9 cellular contexts compared by ENCODE assay signal in genomic region chr18:2223859-2224258, GRCh38.
DNase-seq lines count a peak whose midpoint lies in the region; ATAC-seq and TF ChIP-seq lines count a peak whose summit lies in the region.
"Had no signal": no experiment of that assay in that cellular context is flagged by ENCODE, and none has a peak within 500 bp of the region (broad histone marks: within the 10 kb centered on the region; RNA-seq: fewer than 3 reads in every experiment).

No MANE protein-coding gene starts in this region.

- H3K9me3 ChIP-seq in SU-DHL-6 (ENCODE audit: insufficient read depth, low read length) = no peaks in the 10 kb centered on the region
- H3K9me3 ChIP-seq in left ventricle myocardium inferior (replicated peaks) = no peaks in the 10 kb centered on the region
- no peaks in the 10 kb centered on the region for H3K9me3 ChIP-seq in testis

- H3K27me3 Mint-ChIP-seq in HFFc6 (ENCODE audit: insufficient read depth) = peaks cover under 1% of the 10 kb centered on the region; the same call in 1 of the 2 replicates

- ATAC-seq in HG03342 (IDR thresholded peaks at IDR 0.05; ENCODE audit: unreplicated experiment) (no peak), GM21515 (IDR thresholded peaks at IDR 0.05; ENCODE audit: unreplicated experiment) (no peak), GM18868 (IDR thresholded peaks at IDR 0.05; ENCODE audit: unreplicated experiment) (no peak)

- H4K20me1 ChIP-seq in SU-DHL-6 (ENCODE audit: low read depth, low read length) = no peaks in the 10 kb centered on the region

- H3K4me3 Mint-ChIP-seq in HFFc6 = peak overlapping the region; percentile 74
- H3K4me3 Mint-ChIP-seq: activated naive CD4-positive, alpha-beta T cell treated with anti-CD3 and anti-CD28 coated beads, Interleukin-2, amount 50 U/mL, for 24 hours had no signal

- H3K36me3 Mint-ChIP-seq in HFFc6 (ENCODE audit: low read depth) = no peaks in the 10 kb centered on the region; the same call in 1 of the 2 replicates
- H3K36me3 Mint-ChIP-seq: activated naive CD4-positive, alpha-beta T cell treated with anti-CD3 and anti-CD28 coated beads, Interleukin-2, amount 50 U/mL, for 24 hours had no signal

- H3K4me2 ChIP-seq in SU-DHL-6 (ENCODE audit: low read depth, low read length, poor library complexity, severe bottlenecking) = no peak overlapping the region

- H3K36me3 ChIP-seq in SU-DHL-6 (ENCODE audit: low read length) = no peaks in the 10 kb centered on the region
- H3K36me3 ChIP-seq in left ventricle myocardium inferior = no peaks in the 10 kb centered on the region
- no peaks in the 10 kb centered on the region for H3K36me3 ChIP-seq in testis (ENCODE audit: low read depth, missing control alignments)

- H3F3A ChIP-seq in SU-DHL-6 (ENCODE audit: insufficient read depth) = no peaks in the 10 kb centered on the region

- in situ Hi-C loops in ACHN (cut with HindIII; ENCODE audit: low pct_ligation_motif_present, low pct_unique_long_range_greater_than_20kb, low sequenced_read_pairs) = no loop called here

- TF ChIP-seq POLR2A in testis (IDR thresholded peaks at IDR 0.05) = no peak

- no peak overlapping the region for H2AFZ ChIP-seq in SU-DHL-6 (ENCODE audit: low read depth, low read length, severe bottlenecking)

- H3K4me1 ChIP-seq in left ventricle myocardium inferior (no peaks in the 10 kb centered on the region), testis (no peaks in the 10 kb centered on the region)

- DNase-seq in ACHN (peak; percentile 24), HFFc6 (peak; percentile 29), left ventricle myocardium inferior (no peak), testis (peak; percentile 69)

- H3K9me3 Mint-ChIP-seq in HFFc6 = no peaks in the 10 kb centered on the region
- H3K9me3 Mint-ChIP-seq: activated naive CD4-positive, alpha-beta T cell treated with anti-CD3 and anti-CD28 coated beads, Interleukin-2, amount 50 U/mL, for 24 hours had no signal

- peaks cover 21% of the 10 kb centered on the region for H3K4me1 Mint-ChIP-seq in HFFc6 (ENCODE audit: low read depth)
- H3K4me1 Mint-ChIP-seq: activated naive CD4-positive, alpha-beta T cell treated with anti-CD3 and anti-CD28 coated beads, Interleukin-2, amount 50 U/mL, for 24 hours had no signal

- intact Hi-C loops in left ventricle myocardium inferior (cut with micrococcal nuclease) = loop anchor here (10.0 kb wide), 2 partner anchors 119 to 639 kb away; no protein-coding TSS in a partner anchor
- intact Hi-C loops in testis (cut with DNase I; ENCODE audit: low total_unique reads) = no loop called here

- H3K27me3 ChIP-seq in SU-DHL-6 (ENCODE audit: low read length) (no peaks in the 10 kb centered on the region), left ventricle myocardium inferior (ENCODE audit: low read depth) (peaks cover 6% of the 10 kb centered on the region), testis (no peaks in the 10 kb centered on the region)

- no peak overlapping the region for H3K9ac ChIP-seq in SU-DHL-6 (ENCODE audit: low read length)

- H3K9me2 ChIP-seq in SU-DHL-6 (replicated peaks; ENCODE audit: insufficient read depth, low read length) = no peaks in the 10 kb centered on the region

- no peak overlapping the region for H3K27ac Mint-ChIP-seq in HFFc6
- H3K27ac Mint-ChIP-seq: activated naive CD4-positive, alpha-beta T cell treated with anti-CD3 and anti-CD28 coated beads, Interleukin-2, amount 50 U/mL, for 24 hours had no signal

- no peaks in the 10 kb centered on the region for H3K79me2 ChIP-seq in SU-DHL-6 (ENCODE audit: insufficient read depth, low read length)

- WGBS in testis, 2 donors = 15 to 40% methylated on average over 2 of the region's 2 CpGs

- H3K4me3 ChIP-seq in SU-DHL-6 (ENCODE audit: insufficient read depth, low read length, poor library complexity, severe bottlenecking) (no peak overlapping the region), left ventricle myocardium inferior (peak overlapping the region; percentile 43), testis (no peak overlapping the region)

- peak; percentile 81 for TF ChIP-seq CTCF in HFFc6 (IDR thresholded peaks at IDR 0.05)
- peak; percentile 27 for TF ChIP-seq CTCF in SU-DHL-6 (IDR thresholded peaks at IDR 0.05; ENCODE audit: insufficient read depth, low read length, poor library complexity, severe bottlenecking)
- peak; percentile 70 for TF ChIP-seq CTCF in left ventricle myocardium inferior (IDR thresholded peaks at IDR 0.05; ENCODE audit: borderline replicate concordance)
- peak; percentile 20 to 47 (median 40) for TF ChIP-seq CTCF in testis (IDR thresholded peaks at IDR 0.05)

- H3K27ac ChIP-seq in SU-DHL-6 (ENCODE audit: low read depth, low read length) (no peak overlapping the region), left ventricle myocardium inferior (replicated peaks) (no peak overlapping the region), testis (no peak overlapping the region)

Comparison
In these comparisons a context has a peak if more than half of its experiments do, and no peak if none do; other contexts are left out.
1. CTCF ChIP-seq: peak in every context shown above with its lines; median percentile 81 in HFFc6; 70 in left ventricle myocardium inferior; 40 in testis; 27 in SU-DHL-6.